In genomic region chr3:14652360-14652907, GRCh38 we compare ENCODE assay signal across 8 cellular contexts. TPM values are rescaled to one million over a fixed set of nuclear protein-coding genes. Genes with fewer than 3 reads are reported as not detected.
DNase-seq lines count a peak whose midpoint lies in the region; ATAC-seq, FAIRE-seq and TF ChIP-seq lines count a peak whose summit lies in the region.
"Not testable (repeated sequence)": the region's sequence is repeated elsewhere in the genome, so short reads cannot be mapped to it uniquely, and the experiment has no call there.

No MANE protein-coding gene starts in this region.

- not testable (repeated sequence) for TF ChIP-seq CTCF in Calu3 (IDR thresholded peaks at IDR 0.05; ENCODE audit: unreplicated experiment); KMS-11 (conservative IDR thresholded peaks at IDR 0.05; ENCODE audit: low read depth, low read length); SU-DHL-6 (IDR thresholded peaks at IDR 0.05; ENCODE audit: insufficient read depth, low read length, poor library complexity, severe bottlenecking); HepG2 (CRISPR knock-in tag; IDR thresholded peaks at IDR 0.05); pancreas (IDR thresholded peaks at IDR 0.05); transverse colon (IDR thresholded peaks at IDR 0.05)

- not testable (repeated sequence) for H3K4me1 ChIP-seq in KMS-11 (ENCODE audit: low read depth, poor library complexity, severe bottlenecking); esophagus (ENCODE audit: control insufficient read depth in 2 of 2, insufficient read depth in 2 of 2, low read length in 1 of 2)
- H3K4me1 ChIP-seq in HepG2 (ENCODE audit: insufficient read depth, low read length), result peaks cover 43% of the 10 kb centered on the region
- H3K4me1 ChIP-seq in pancreas, result peaks cover 31 to 39% (median 35%) of the 10 kb centered on the region in 3 donors
- peaks cover 12 to 34% (median 29%) of the 10 kb centered on the region in 4 donors for H3K4me1 ChIP-seq in transverse colon

- not testable (repeated sequence) for H3K9me3 Mint-ChIP-seq in Calu3 (ENCODE audit: low read depth, unreplicated experiment)

- peak overlapping the region; percentile 59; the same call in 1 of the 2 replicates for H2AFZ ChIP-seq in KMS-11 (ENCODE audit: low read depth)
- not testable (repeated sequence) for H2AFZ ChIP-seq in SU-DHL-6 (ENCODE audit: low read depth, low read length, severe bottlenecking); HepG2 (ENCODE audit: low read length)

- peaks cover 26% of the 10 kb centered on the region for H3K4me1 Mint-ChIP-seq in Calu3 (ENCODE audit: low read depth, unreplicated experiment)

- DNase-seq in Calu3; HepG2 (ENCODE audit: low spot score); pancreas; transverse colon: not testable (repeated sequence)
- DNase-seq in amniotic epithelial cell (ENCODE audit: low read depth), result peak; percentile 74

- H3K79me2 ChIP-seq in KMS-11 (ENCODE audit: insufficient read depth, low read depth), result peaks cover 23% of the 10 kb centered on the region
- peaks cover 34% of the 10 kb centered on the region for H3K79me2 ChIP-seq in SU-DHL-6 (ENCODE audit: insufficient read depth, low read length)
- H3K79me2 ChIP-seq in HepG2 (ENCODE audit: insufficient read depth, low read length), result peaks cover 26% of the 10 kb centered on the region

- H3K4me3 Mint-ChIP-seq in Calu3 (ENCODE audit: low read depth, unreplicated experiment), result peak overlapping the region; percentile 93

- not testable (repeated sequence) for H3K9me3 ChIP-seq in SU-DHL-6 (ENCODE audit: insufficient read depth, low read length); esophagus (ENCODE audit: control insufficient read depth in 2 of 2, insufficient read depth in 1 of 2, low read depth in 1 of 2, low read length in 1 of 2); HepG2 (ENCODE audit: low read length); pancreas; transverse colon

- ATAC-seq in HepG2, pancreas: not testable (repeated sequence)

- H3K27ac ChIP-seq in KMS-11 (peak overlapping the region; percentile 69; the same call in 1 of the 2 replicates), SU-DHL-6 (ENCODE audit: low read depth, low read length) (peak overlapping the region; percentile 39), esophagus (ENCODE audit: low read depth in 2 of 2, low read length in 1 of 2) (peak overlapping the region; percentile 89 to 99), HepG2 (ENCODE audit: extremely low read length, insufficient read depth, low read length) (peak overlapping the region; percentile 80), transverse colon (peak overlapping the region; percentile 88 to 94 (median 90))
- not testable (repeated sequence) for H3K27ac ChIP-seq in pancreas

- not testable (repeated sequence) for TF ChIP-seq EP300 in HepG2 (IDR thresholded peaks at IDR 0.05; ENCODE audit: low read depth in 2 of 2, low read length in 2 of 2); HepG2 (CRISPR knock-in tag; IDR thresholded peaks at IDR 0.05; ENCODE audit: borderline replicate concordance); transverse colon (IDR thresholded peaks at IDR 0.05; ENCODE audit: low read depth)

- H3F3A ChIP-seq in SU-DHL-6 (ENCODE audit: insufficient read depth), result not testable (repeated sequence)

- H3K27me3 Mint-ChIP-seq in Calu3 (ENCODE audit: unreplicated experiment), result not testable (repeated sequence)

- H3K9me2 ChIP-seq in SU-DHL-6 (replicated peaks; ENCODE audit: insufficient read depth, low read length), result not testable (repeated sequence)

- WGBS in esophagus, 2 donors, result 78 to 83% methylated on average over 21 of the region's 21 CpGs
- 90% methylated on average over 21 of the region's 21 CpGs for WGBS in HepG2 (ENCODE audit: low lambda C conversion rate)
- 74% methylated on average over 21 of the region's 21 CpGs for whole genome bisulfite sequencing in pancreas, 2 donors
- WGBS in transverse colon (ENCODE audit: low coverage in 1 of 2), 2 donors, result 74 to 85% methylated on average over 11 to 21 of the region's 21 CpGs

- in situ Hi-C loops in HepG2 (cut with HindIII; ENCODE audit: extremely low pct_ligation_motif_present, low pct_unique_long_range_greater_than_20kb), result not testable (repeated sequence)
- in situ Hi-C loops in transverse colon (cut with MboI; ENCODE audit: low pct_ligation_motif_present in 1 of 4, low pct_unique_long_range_greater_than_20kb in 1 of 4, low sequenced_read_pairs in 3 of 4), result loop anchor here in 3 of 4 donors (25.0 kb wide), 3 partner anchors 385 to 465 kb away; partner anchors contain the start of genes MRPS25 (in 2 of the 3), LSM3 (in 1 of the 3) and XPC (in 1 of the 3)

- H3K27ac Mint-ChIP-seq in Calu3 (ENCODE audit: unreplicated experiment), result peak overlapping the region; percentile 94

- not testable (repeated sequence) for TF ChIP-seq RAD21 in HepG2 (CRISPR knock-in tag; IDR thresholded peaks at IDR 0.05)

- H3K4me2 ChIP-seq in KMS-11, result peak overlapping the region; percentile 57
- peak overlapping the region; percentile 99 for H3K4me2 ChIP-seq in SU-DHL-6 (ENCODE audit: low read depth, low read length, poor library complexity, severe bottlenecking)
- H3K4me2 ChIP-seq in HepG2 (ENCODE audit: low read depth, low read length), result peak overlapping the region; percentile 71

- peaks cover 29% of the 10 kb centered on the region for H3K36me3 Mint-ChIP-seq in Calu3 (ENCODE audit: insufficient read depth, unreplicated experiment)

- CTCF ChIA-PET in Calu3 (lab: Charles Lee); HepG2 (lab: Yijun Ruan, JAX; ENCODE audit: low intra/inter-chr PET ratio, low total read pairs): not testable (repeated sequence)

- H3K9ac ChIP-seq in KMS-11 (peak overlapping the region; percentile 80; the same call in 1 of the 2 replicates), SU-DHL-6 (ENCODE audit: low read length) (peak overlapping the region; percentile 73), HepG2 (ENCODE audit: insufficient read depth, low read depth, low read length) (peak overlapping the region; percentile 98)

- not testable (repeated sequence) for FAIRE-seq in HepG2 (lab: Jason Lieb, UNC); pancreas (lab: Jason Lieb, UNC)

- intact Hi-C loops in Calu3 (cut with micrococcal nuclease; ENCODE audit: unreplicated experiment); HepG2 (cut with micrococcal nuclease; ENCODE audit: unreplicated experiment); pancreas (cut with DNase I); transverse colon (cut with DNase I; ENCODE audit: low total_unique reads): not testable (repeated sequence)

- peak overlapping the region; percentile 36 for H3K4me3 ChIP-seq in KMS-11 (IDR thresholded peaks at IDR 0.05; ENCODE audit: insufficient read depth, low read depth, low read length)
- peak overlapping the region; percentile 92 for H3K4me3 ChIP-seq in SU-DHL-6 (ENCODE audit: insufficient read depth, low read length, poor library complexity, severe bottlenecking)
- H3K4me3 ChIP-seq in esophagus (ENCODE audit: low read depth in 1 of 2, low read length in 2 of 2), result peak overlapping the region; percentile 77 to 94
- peak overlapping the region; percentile 80 to 95 (median 93) for H3K4me3 ChIP-seq in HepG2 (replicated peaks in 1 of 3; ENCODE audit: insufficient read depth in 1 of 3, low read depth in 2 of 3, low read length in 3 of 3)
- peak overlapping the region; percentile 73 to 95 (median 78) for H3K4me3 ChIP-seq in pancreas
- peak overlapping the region; percentile 58 to 79 (median 62) for H3K4me3 ChIP-seq in transverse colon

- TF ChIP-seq POLR2A in HepG2 (IDR thresholded peaks at IDR 0.05; ENCODE audit: insufficient read depth in 1 of 2, low read depth in 2 of 2, low read length in 2 of 2); transverse colon (IDR thresholded peaks at IDR 0.05): not testable (repeated sequence)

- not testable (repeated sequence) for BruUV-seq in Calu3 (replicated peaks; lab: Mats Ljungman, UMichigan); HepG2 (replicated peaks; lab: Mats Ljungman, UMichigan)

- not testable (repeated sequence) for H3K36me3 ChIP-seq in KMS-11 (ENCODE audit: insufficient read depth); esophagus (ENCODE audit: control insufficient read depth in 2 of 2, insufficient read depth in 2 of 2, low read length in 1 of 2)
- peaks cover 27% of the 10 kb centered on the region for H3K36me3 ChIP-seq in SU-DHL-6 (ENCODE audit: low read length)
- H3K36me3 ChIP-seq in HepG2 (replicated peaks in 1 of 2; ENCODE audit: control insufficient read depth in 1 of 2, insufficient read depth in 2 of 2, low read length in 2 of 2), result peaks cover 5 to 30% of the 10 kb centered on the region in 2 experiments; a peak in 3 of 5 replicates
- peaks cover 0 to 22% (median 8%) of the 10 kb centered on the region in 3 donors for H3K36me3 ChIP-seq in pancreas
- H3K36me3 ChIP-seq in transverse colon, result peaks cover 0 to 28% (median 12%) of the 10 kb centered on the region in 4 donors

- POLR2A ChIA-PET in HepG2 (lab: Yijun Ruan, JAX), result interaction anchor here (1.3 to 2.7 kb wide), 4 partner anchors 8 to 554 kb away, joined by 3 to 18 read pairs (median 5); partner anchors contain the start of gene CAPN7

- H3K27me3 ChIP-seq in KMS-11 (ENCODE audit: insufficient read depth, low read depth); SU-DHL-6 (ENCODE audit: low read length); esophagus (ENCODE audit: control insufficient read depth in 1 of 2, insufficient read depth in 2 of 2, low read length in 2 of 2); HepG2 (ENCODE audit: control insufficient read depth in 1 of 2, insufficient read depth in 2 of 2, low read length in 2 of 2); pancreas; transverse colon: not testable (repeated sequence)

- not testable (repeated sequence) for H4K20me1 ChIP-seq in KMS-11 (ENCODE audit: insufficient read depth); SU-DHL-6 (ENCODE audit: low read depth, low read length); HepG2 (ENCODE audit: insufficient read depth, low read length)

RNA-seq across cellular contexts. Expression of gene CCDC174, which starts 0.9 kb away (rescaled TPM):
- total RNA-seq in Calu3 (2022), result 17.9 and 21.1 TPM in 2 replicates
- polyA plus RNA-seq in esophagus, result 10 to 100 TPM; 10.4 to 11.1 TPM
- total RNA-seq in HepG2 (2016; rRNA removed; fragmentation: Illumina TruSeq; extraction: Trizol), result 11.0 and 12.4 TPM in 2 replicates
- 1.1 and 1.3 TPM in 2 replicates for total RNA-seq in HepG2 (2016; cell fraction: cytosol; rRNA removed; fragmentation: Illumina TruSeq; extraction: Trizol; ENCODE audit: low read depth)
- 10.0 and 11.0 TPM in 2 replicates for total RNA-seq in HepG2 (2016; cell fraction: insoluble cytoplasmic fraction; rRNA removed; fragmentation: Illumina TruSeq; extraction: Trizol)
- total RNA-seq in HepG2 (2016; cell fraction: membrane; rRNA removed; fragmentation: Illumina TruSeq; extraction: Trizol), result 2.5 and 2.8 TPM in 2 replicates
- total RNA-seq in HepG2 (2016; cell fraction: nucleus; rRNA removed; fragmentation: Illumina TruSeq; extraction: Trizol), result 18.2 and 18.6 TPM in 2 replicates
- polyA plus RNA-seq in HepG2 (2011; rRNA removed), result 4.5 and 5.4 TPM in 2 replicates
- 2.7 and 3.4 TPM in 2 replicates for polyA plus RNA-seq in HepG2 (2011; cell fraction: cytosol; rRNA removed)
- 11.4 and 15.7 TPM in 2 replicates for polyA plus RNA-seq in HepG2 (2011; cell fraction: nucleus; rRNA removed)
- 10.8 and 13.5 TPM in 2 replicates for polyA plus RNA-seq in HepG2 (2012)
- polyA plus RNA-seq in HepG2 (2016; cell fraction: cytosol; fragmentation: Illumina TruSeq; extraction: Trizol; ENCODE audit: low read depth), result 1.2 and 1.6 TPM in 2 replicates
- polyA plus RNA-seq in HepG2 (2016; cell fraction: insoluble cytoplasmic fraction; fragmentation: Illumina TruSeq; extraction: Trizol; ENCODE audit: low read depth), result 15.5 and 17.8 TPM in 2 replicates
- polyA plus RNA-seq in HepG2 (2016; cell fraction: membrane; fragmentation: Illumina TruSeq; extraction: Trizol; ENCODE audit: low read depth), result 2.6 and 3.0 TPM in 2 replicates
- 21.4 and 21.8 TPM in 2 replicates for polyA plus RNA-seq in HepG2 (2016; cell fraction: nucleus; fragmentation: Illumina TruSeq; extraction: Trizol; ENCODE audit: insufficient read depth, low read depth)
- 4.1 and 5.1 TPM in 2 replicates for polyA minus RNA-seq in HepG2 (2011; rRNA and poly(A)+ RNA removed; ENCODE audit: low replicate concordance)
- polyA minus RNA-seq in HepG2 (2011; cell fraction: cytosol; rRNA and poly(A)+ RNA removed), result 3.6 and 4.7 TPM in 2 replicates
- polyA minus RNA-seq in HepG2 (2011; cell fraction: nucleus; rRNA and poly(A)+ RNA removed), result 20.6 and 21.2 TPM in 2 replicates
- 10 to 100 TPM in 3 of 6 donors, 1 to 10 TPM in 3; 7.2 to 13.7 (median 11.0) TPM for total RNA-seq in pancreas
- 10 to 100 TPM; 12.9 to 18.1 TPM for polyA plus RNA-seq in pancreas
- 10 to 100 TPM; 29.2 to 84.8 (median 35.9) TPM for total RNA-seq in transverse colon

RNA-seq across cellular contexts. Expression of gene C3orf20, which starts 22.5 kb away (rescaled TPM):
- total RNA-seq in Calu3 (2022) (0.28 and 0.39 TPM in 2 replicates), HepG2 (2016; rRNA removed; fragmentation: Illumina TruSeq; extraction: Trizol) (0.04 TPM in 1 of 2 replicates, not detected in the other), pancreas (under 1 TPM in 4 of 6 donors, not detected in 2; 0.04 to 0.12 (median 0.08) TPM), transverse colon (not detected)
- polyA plus RNA-seq in esophagus (not detected), HepG2 (2011; rRNA removed) (0.03 and 0.08 TPM in 2 replicates), pancreas (under 1 TPM in 1 of 2 donors, not detected in 1; 0.02 TPM)
- total RNA-seq in HepG2 (2016; cell fraction: cytosol; rRNA removed; fragmentation: Illumina TruSeq; extraction: Trizol; ENCODE audit: low read depth), result not detected in 2 replicates
- 0.09 TPM in 1 of 2 replicates, not detected in the other for total RNA-seq in HepG2 (2016; cell fraction: insoluble cytoplasmic fraction; rRNA removed; fragmentation: Illumina TruSeq; extraction: Trizol)
- not detected in 2 replicates for total RNA-seq in HepG2 (2016; cell fraction: membrane; rRNA removed; fragmentation: Illumina TruSeq; extraction: Trizol)
- 0.16 and 0.22 TPM in 2 replicates for total RNA-seq in HepG2 (2016; cell fraction: nucleus; rRNA removed; fragmentation: Illumina TruSeq; extraction: Trizol)
- 0.10 TPM in 1 of 2 replicates, not detected in the other for polyA plus RNA-seq in HepG2 (2011; cell fraction: cytosol; rRNA removed)
- polyA plus RNA-seq in HepG2 (2011; cell fraction: nucleus; rRNA removed), result 0.26 and 0.47 TPM in 2 replicates
- polyA plus RNA-seq in HepG2 (2012), result 0.05 and 0.17 TPM in 2 replicates
- not detected in 2 replicates for polyA plus RNA-seq in HepG2 (2016; cell fraction: cytosol; fragmentation: Illumina TruSeq; extraction: Trizol; ENCODE audit: low read depth)
- polyA plus RNA-seq in HepG2 (2016; cell fraction: insoluble cytoplasmic fraction; fragmentation: Illumina TruSeq; extraction: Trizol; ENCODE audit: low read depth), result not detected in 2 replicates
- polyA plus RNA-seq in HepG2 (2016; cell fraction: membrane; fragmentation: Illumina TruSeq; extraction: Trizol; ENCODE audit: low read depth), result not detected in 2 replicates
- polyA plus RNA-seq in HepG2 (2016; cell fraction: nucleus; fragmentation: Illumina TruSeq; extraction: Trizol; ENCODE audit: insufficient read depth, low read depth), result 0.15 and 0.16 TPM in 2 replicates
- 0.12 TPM in 1 of 2 replicates, not detected in the other for polyA minus RNA-seq in HepG2 (2011; rRNA and poly(A)+ RNA removed; ENCODE audit: low replicate concordance)
- not detected in 2 replicates for polyA minus RNA-seq in HepG2 (2011; cell fraction: cytosol; rRNA and poly(A)+ RNA removed)
- 0.37 and 0.52 TPM in 2 replicates for polyA minus RNA-seq in HepG2 (2011; cell fraction: nucleus; rRNA and poly(A)+ RNA removed)

Comparison
In these comparisons a context has a peak if more than half of its experiments do, and no peak if none do; other contexts are left out.
1. H3K4me3 ChIP-seq: peak in every context shown above with its lines; median percentile 93 in HepG2; 92 in SU-DHL-6; 86 in esophagus; 78 in pancreas; 62 in transverse colon; 36 in KMS-11.